ENCODE assay signal across 8 cellular contexts in genomic region chr5:112860929-112861637, GRCh38. TPM values are rescaled to one million over a fixed set of nuclear protein-coding genes. Genes with fewer than 3 reads are reported as not detected.
A peak's percentile ranks its signal among the peaks of the same experiment; 100 is the strongest.
DNase-seq lines count a peak whose midpoint lies in the region; ATAC-seq and TF ChIP-seq lines count a peak whose summit lies in the region.

Gene SRP19, plus strand, starts transcription at chr5:112861287. Its CDS starts 90 bp downstream, at chr5:112861377.

- H3K9me3 ChIP-seq in CD4-positive, CD25-positive, alpha-beta regulatory T cell (ENCODE audit: control insufficient read depth in 2 of 2, low read length in 2 of 2), result no peaks in the 10 kb centered on the region
- H3K9me3 ChIP-seq in duodenal mucosa (ENCODE audit: control insufficient read depth in 1 of 2, low read length in 2 of 2) (no peaks in the 10 kb centered on the region), right lobe of liver (no peaks in the 10 kb centered on the region)

- ATAC-seq in CD4-positive, CD25-positive, alpha-beta regulatory T cell (ENCODE audit: low read depth in 2 of 2), result peak; percentile 91 to 95
- ATAC-seq in GM19438 (IDR thresholded peaks at IDR 0.05; ENCODE audit: low read depth, unreplicated experiment), result peak; percentile 97
- peak; percentile 91 for ATAC-seq in HG03575 (IDR thresholded peaks at IDR 0.05; ENCODE audit: extremely low read depth, insufficient number of reproducible peaks, low FRiP score, unreplicated experiment)
- peak; percentile 97 to 100 (median 99) for ATAC-seq in right lobe of liver

- H3K27ac ChIP-seq in CD4-positive, CD25-positive, alpha-beta regulatory T cell (ENCODE audit: insufficient read depth, low read length, poor library complexity, severe bottlenecking), result peak within 1 kb of the TSS; percentile 87
- H3K27ac ChIP-seq in duodenal mucosa (ENCODE audit: low read depth, low read length) (peak within 1 kb of the TSS; percentile 47), right lobe of liver (peak within 1 kb of the TSS; percentile 31 to 52 (median 34))

- peaks cover 20% of the 10 kb centered on the region for H3K36me3 Mint-ChIP-seq in CD4-positive, CD25-positive, alpha-beta regulatory T cell
- peaks cover 19% of the 10 kb centered on the region for H3K36me3 Mint-ChIP-seq in activated CD4-positive, alpha-beta memory T cell treated with anti-CD3 and anti-CD28 coated beads for 36 hours

- CTCF ChIA-PET in activated CD4-positive, alpha-beta memory T cell treated with anti-CD3 and anti-CD28 coated beads for 36 hours (lab: Charles Lee), result interaction anchor here (0.7 to 2.0 kb wide), 7 partner anchors 9 to 103 kb away, joined by 3 to 14 read pairs (median 4); partner anchors contain the start of gene REEP5

- peaks cover 0 to 5% (median 0%) of the 10 kb centered on the region in 7 donors for H3K9me3 Mint-ChIP-seq in CD4-positive, CD25-positive, alpha-beta regulatory T cell
- H3K9me3 Mint-ChIP-seq in activated CD4-positive, alpha-beta memory T cell treated with anti-CD3 and anti-CD28 coated beads for 36 hours, result no peaks in the 10 kb centered on the region

- POLR2A ChIA-PET in activated CD4-positive, alpha-beta memory T cell treated with anti-CD3 and anti-CD28 coated beads for 36 hours (lab: Charles Lee), result interaction anchor here (0.6 to 1.4 kb wide), 6 partner anchors 9 to 103 kb away, joined by 3 to 6 read pairs (median 4); partner anchors contain the start of gene REEP5

- peaks cover 14 to 47% (median 21%) of the 10 kb centered on the region in 4 donors for H3K4me1 Mint-ChIP-seq in CD4-positive, CD25-positive, alpha-beta regulatory T cell
- peaks cover 33% of the 10 kb centered on the region for H3K4me1 Mint-ChIP-seq in activated CD4-positive, alpha-beta memory T cell treated with anti-CD3 and anti-CD28 coated beads for 36 hours (ENCODE audit: low read depth)

- H3K4me3 Mint-ChIP-seq in CD4-positive, CD25-positive, alpha-beta regulatory T cell, result peak within 1 kb of the TSS; percentile 91 to 100 (median 96)
- peak within 1 kb of the TSS; percentile 86 for H3K4me3 Mint-ChIP-seq in activated CD4-positive, alpha-beta memory T cell treated with anti-CD3 and anti-CD28 coated beads for 36 hours

- 0% methylated on average over 28 of the region's 47 CpGs for WGBS in right lobe of liver (ENCODE audit: insufficient coverage, low coverage, low lambda C conversion rate, missing lambda C conversion rate)

- H3K27ac Mint-ChIP-seq in CD4-positive, CD25-positive, alpha-beta regulatory T cell, result peak within 1 kb of the TSS; percentile 98 to 99 (median 98)
- peak within 1 kb of the TSS; percentile 95 for H3K27ac Mint-ChIP-seq in activated CD4-positive, alpha-beta memory T cell treated with anti-CD3 and anti-CD28 coated beads for 36 hours

- DNase-seq in CD4-positive, CD25-positive, alpha-beta regulatory T cell, result peak; percentile 88 to 97 (median 91)
- DNase-seq in NCI-H82 treated with DMSO at 0.1 percent for 48 hours (lab: John Stamatoyannopoulos, UW; ENCODE audit: unreplicated experiment) (peak; percentile 86), right lobe of liver (peak; percentile 94 to 96 (median 96))
- peak; percentile 95 for DNase-seq in activated CD4-positive, alpha-beta memory T cell treated with anti-CD3 and anti-CD28 coated beads for 36 hours
- peak; percentile 81 to 88 for DNase-seq in stimulated activated CD4-positive, alpha-beta T cell treated with anti-CD3 and anti-CD28 coated beads, Interleukin-4, amount 100 ng/mL, for 4 hours

- peaks cover 27% of the 10 kb centered on the region for H3K36me3 ChIP-seq in CD4-positive, CD25-positive, alpha-beta regulatory T cell (ENCODE audit: control insufficient read depth, insufficient read depth, low read length)
- H3K36me3 ChIP-seq in duodenal mucosa (ENCODE audit: control insufficient read depth in 1 of 2, insufficient read depth in 2 of 2, low read length in 2 of 2) (peaks cover 0 to 27% of the 10 kb centered on the region in 2 donors), right lobe of liver (peaks cover 0 to 21% (median 7%) of the 10 kb centered on the region in 4 donors)

- peak within 1 kb of the TSS; percentile 92 to 96 for H3K9ac ChIP-seq in duodenal mucosa (ENCODE audit: low read depth in 1 of 2, low read length in 2 of 2)

- no peak for TF ChIP-seq CTCF in right lobe of liver (IDR thresholded peaks at IDR 0.05)

- intact Hi-C loops in activated CD4-positive, alpha-beta memory T cell treated with anti-CD3 and anti-CD28 coated beads for 36 hours (cut with micrococcal nuclease), result loop anchor here (1.0 to 2.0 kb wide), 5 partner anchors 60 to 652 kb away; partner anchors contain the start of genes DCP2 and YTHDC2
- intact Hi-C loops in right lobe of liver (cut with DNase I), result no loop called here

- peaks cover 2% of the 10 kb centered on the region for H3K27me3 ChIP-seq in CD4-positive, CD25-positive, alpha-beta regulatory T cell (ENCODE audit: control insufficient read depth, insufficient read depth, low read length)
- H3K27me3 ChIP-seq in duodenal mucosa (ENCODE audit: control insufficient read depth in 1 of 2, insufficient read depth in 2 of 2, low read length in 2 of 2) (no peaks in the 10 kb centered on the region), right lobe of liver (no peaks in the 10 kb centered on the region)

- H3K4me3 ChIP-seq in CD4-positive, CD25-positive, alpha-beta regulatory T cell (ENCODE audit: low read depth, low read length), result peak within 1 kb of the TSS; percentile 98
- peak within 1 kb of the TSS; percentile 97 to 98 for H3K4me3 ChIP-seq in duodenal mucosa (ENCODE audit: low read depth in 1 of 2, low read length in 2 of 2)
- peak within 1 kb of the TSS; percentile 86 to 97 (median 94) for H3K4me3 ChIP-seq in right lobe of liver

- TF ChIP-seq POLR2A in right lobe of liver (IDR thresholded peaks at IDR 0.05), result peak; percentile 69

- H3K4me1 ChIP-seq in CD4-positive, CD25-positive, alpha-beta regulatory T cell (ENCODE audit: control insufficient read depth, insufficient read depth, low read length, poor library complexity, severe bottlenecking), result peaks cover 25% of the 10 kb centered on the region
- H3K4me1 ChIP-seq in duodenal mucosa (ENCODE audit: control insufficient read depth in 1 of 2, insufficient read depth in 2 of 2, low read length in 2 of 2) (peaks cover 14 to 15% of the 10 kb centered on the region in 2 donors), right lobe of liver (peaks cover 0 to 24% (median 0%) of the 10 kb centered on the region in 4 donors)

- peaks cover 38% of the 10 kb centered on the region for H3K27me3 Mint-ChIP-seq in CD4-positive, CD25-positive, alpha-beta regulatory T cell
- H3K27me3 Mint-ChIP-seq in activated CD4-positive, alpha-beta memory T cell treated with anti-CD3 and anti-CD28 coated beads for 36 hours, result peaks cover 3% of the 10 kb centered on the region

RNA-seq across cellular contexts. Expression of gene SRP19, which starts in this region (rescaled TPM):
- total RNA-seq in CD4-positive, CD25-positive, alpha-beta regulatory T cell, result 41.0 TPM
- polyA plus RNA-seq in CD4-positive, CD25-positive, alpha-beta regulatory T cell, result 100 to 1,000 TPM; 171 to 215 (median 181) TPM
- 10 to 100 TPM; 49.1 to 51.6 TPM for total RNA-seq in activated CD4-positive, alpha-beta memory T cell treated with anti-CD3 and anti-CD28 coated beads for 36 hours
- 10 to 100 TPM; 17.0 to 63.4 (median 23.3) TPM for total RNA-seq in right lobe of liver

Comparison
In these comparisons a context has a peak if more than half of its experiments do, and no peak if none do; other contexts are left out.
1. Peak in every context shown above with its lines: DNase-seq, ATAC-seq, H3K4me3 ChIP-seq and H3K27ac ChIP-seq.
2. H3K27ac ChIP-seq: peak in every context shown above with its lines; median percentile 87 in CD4-positive, CD25-positive, alpha-beta regulatory T cell; 47 in duodenal mucosa; 34 in right lobe of liver.